Comparison of ENCODE assay signal across 9 cellular contexts in genomic region chr11:65791719-65792213, GRCh38. TPM values are rescaled to one million over a fixed set of nuclear protein-coding genes. Genes with fewer than 3 reads are reported as not detected.
DNase-seq lines count a peak whose midpoint lies in the region; ATAC-seq, FAIRE-seq and TF ChIP-seq lines count a peak whose summit lies in the region.
"Had no signal": no experiment of that assay in that cellular context is flagged by ENCODE, and none has a peak within 500 bp of the region (broad histone marks: within the 10 kb centered on the region; RNA-seq: fewer than 3 reads in every experiment).

No MANE protein-coding gene starts in this region.

- H3K18ac ChIP-seq in H1 (ENCODE audit: extremely low read depth, low read length) = no peak overlapping the region

- H2AFZ ChIP-seq in H1 (ENCODE audit: low read length) = no peak overlapping the region

- no peak overlapping the region for H3K23ac ChIP-seq in H1 (ENCODE audit: insufficient read length)

- H3K4me3 ChIP-seq in H1 (ENCODE audit: extremely low read depth in 1 of 4, insufficient read depth in 2 of 4, low read depth in 3 of 4, low read length in 4 of 4) = no peak overlapping the region
- no peak overlapping the region for H3K4me3 ChIP-seq in stomach
- H3K4me3 ChIP-seq: heart left ventricle had no signal

- H4K5ac ChIP-seq in H1 (ENCODE audit: insufficient read length, low read depth, low read length) = no peak overlapping the region

- intact Hi-C loops in stomach (cut with DNase I; ENCODE audit: low total_unique reads) = no loop called here

- H2BK15ac ChIP-seq in H1 (ENCODE audit: low read length) = peak overlapping the region; percentile 12; the same call in 1 of the 2 replicates

- peak; percentile 91 for FAIRE-seq in GM18507 (lab: Jason Lieb, UNC)
- FAIRE-seq in H1 (lab: Jason Lieb, UNC) = no peak

- no peak overlapping the region for H3K4me2 ChIP-seq in H1 (ENCODE audit: insufficient read depth in 1 of 2, low read depth in 2 of 2, low read length in 2 of 2)

- H3K36me3 ChIP-seq in H1 (ENCODE audit: control insufficient read depth in 2 of 4, insufficient read depth in 4 of 4, low read length in 3 of 4) (peaks cover 0 to 3% (median 0%) of the 10 kb centered on the region in 4 experiments; a peak in 3 of 8 replicates), stomach (peaks cover 0 to 11% (median 0%) of the 10 kb centered on the region in 4 donors)
- H3K36me3 ChIP-seq: heart left ventricle had no signal

- no peaks in the 10 kb centered on the region for H4K20me1 ChIP-seq in H1 (replicated peaks in 1 of 2; ENCODE audit: control insufficient read depth in 1 of 2, insufficient read depth in 2 of 2, low read length in 2 of 2)

- no peak overlapping the region for H3K27ac ChIP-seq in H1 (ENCODE audit: low read depth, low read length)
- H3K27ac ChIP-seq in stomach = peak overlapping the region in 2 of 5 donors; percentile 8 to 42

- DNase-seq in GM18507 (ENCODE audit: extremely low spot score, insufficient read length, low read depth) = peak; percentile 69
- peak; percentile 53 for DNase-seq in RPMI7951 (ENCODE audit: low read depth)
- DNase-seq in H1 (ENCODE audit: low read depth in 1 of 2, low spot score in 2 of 2) = no peak
- peak; percentile 62 for DNase-seq in stomach
- no peak for DNase-seq in NCI-H1436 treated with DMSO at 0.1 percent for 48 hours (lab: John Stamatoyannopoulos, UW)

- no peaks in the 10 kb centered on the region for H3K79me2 ChIP-seq in H1 (ENCODE audit: control insufficient read depth in 1 of 2, insufficient read depth in 2 of 2, low read length in 2 of 2)

- H4K8ac ChIP-seq in H1 (ENCODE audit: extremely low read depth, insufficient read depth, low read length) = no peak overlapping the region

- peaks cover 14 to 25% (median 22%) of the 10 kb centered on the region in 4 experiments for H3K4me1 ChIP-seq in H1 (replicated peaks in 1 of 4; ENCODE audit: control insufficient read depth in 3 of 4, insufficient read depth in 4 of 4, low read length in 3 of 4)
- peaks cover 22 to 68% (median 68%) of the 10 kb centered on the region in 4 donors for H3K4me1 ChIP-seq in stomach

- H3K23me2 ChIP-seq in H1 (ENCODE audit: low read depth, low read length) = peaks cover 9% of the 10 kb centered on the region; the same call in 1 of the 2 replicates

- no peak overlapping the region for H3K14ac ChIP-seq in H1 (ENCODE audit: insufficient read length)

- POLR2A ChIA-PET in H1 (lab: Charles Lee; ENCODE audit: partially characterized antibody) = interaction anchor here (1.1 to 2.2 kb wide), 5 partner anchors 9 to 71 kb away, joined by 3 to 8 read pairs (median 5); partner anchors contain the start of genes CFL1 and RNASEH2C

- peak overlapping the region; percentile 29 for H4K91ac ChIP-seq in H1 (replicated peaks; ENCODE audit: insufficient read length, low read length)

- H3K9me3 ChIP-seq in H1 (ENCODE audit: insufficient read depth in 2 of 2, low read depth in 1 of 2, low read length in 1 of 2) = no peaks in the 10 kb centered on the region
- no peaks in the 10 kb centered on the region for H3K9me3 ChIP-seq in stomach
- H3K9me3 ChIP-seq: heart left ventricle had no signal

- TF ChIP-seq EP300 in H1 (IDR thresholded peaks at IDR 0.05; ENCODE audit: borderline replicate concordance in 1 of 2, low read depth in 2 of 2, low read length in 2 of 2) (no peak), stomach (IDR thresholded peaks at IDR 0.05) (no peak)

- H2AK5ac ChIP-seq in H1 (ENCODE audit: low read depth, low read length) = peak overlapping the region; percentile 72; the same call in 1 of the 2 replicates

- H3K4ac ChIP-seq in H1 (replicated peaks; ENCODE audit: insufficient read length, low read depth, low read length) = no peak overlapping the region

- ATAC-seq in HG02642 (IDR thresholded peaks at IDR 0.05; ENCODE audit: poor library complexity, unreplicated experiment) = peak; percentile 76
- no peak for ATAC-seq in HG02852 (IDR thresholded peaks at IDR 0.05; ENCODE audit: unreplicated experiment)
- no peak for ATAC-seq in HG03280 (IDR thresholded peaks at IDR 0.05; ENCODE audit: unreplicated experiment)

- no peak for TF ChIP-seq RAD21 in H1 (IDR thresholded peaks at IDR 0.05 in 1 of 2, conservative IDR thresholded peaks at IDR 0.05 in 1 of 2; ENCODE audit: low read depth in 2 of 2, low read length in 2 of 2)

- no peak for TF ChIP-seq POLR2A in H1 (IDR thresholded peaks at IDR 0.05; ENCODE audit: control extremely low read depth in 1 of 2, low read depth in 2 of 2, low read length in 2 of 2)
- TF ChIP-seq POLR2A in stomach (IDR thresholded peaks at IDR 0.05) = no peak

- peak overlapping the region; percentile 87; the same call in 1 of the 2 replicates for H2BK12ac ChIP-seq in H1 (ENCODE audit: low read depth, low read length)

- H2BK5ac ChIP-seq in H1 (ENCODE audit: low read depth, low read length) = no peak overlapping the region; the same call in 1 of the 2 replicates

- H2BK120ac ChIP-seq in H1 (replicated peaks; ENCODE audit: low read depth, low read length) = no peak overlapping the region

- H3K56ac ChIP-seq in H1 (replicated peaks; ENCODE audit: insufficient read length, low read depth, low read length) = no peak overlapping the region

- H3K27me3 ChIP-seq in H1 (replicated peaks in 1 of 4; ENCODE audit: control insufficient read depth in 3 of 4, extremely low read depth in 1 of 4, insufficient read depth in 3 of 4, low read length in 3 of 4) (peaks cover 5 to 22% (median 18%) of the 10 kb centered on the region in 4 experiments), stomach (peaks cover 12 to 50% (median 21%) of the 10 kb centered on the region in 3 donors)

- CTCF ChIA-PET in H1 (lab: Charles Lee; ENCODE audit: partially characterized antibody) = interaction anchor here (1.2 to 12.7 kb wide), 11 partner anchors 8 to 68 kb away, joined by 3 to 128 read pairs (median 6); partner anchors contain the start of gene AP5B1

- 91% methylated on average over 13 of the region's 13 CpGs; no CpG with 5 or more reads in 1 of the 2 experiments for WGBS in H1 (ENCODE audit: extremely low coverage in 1 of 2, insufficient coverage in 1 of 2, insufficient read length in 1 of 2, insufficient replicate concordance in 2 of 2, low coverage in 1 of 2, low lambda C conversion rate in 2 of 2, missing lambda C conversion rate in 1 of 2), 2 experiments
- 19 to 68% (median 45%) methylated on average over 8 to 13 of the region's 13 CpGs for WGBS in stomach, 5 donors

- H2BK20ac ChIP-seq in H1 (ENCODE audit: low read length) = no peak overlapping the region

- 0 out of 2 replicates have a peak, but pooled peaks cover 3% of the 10 kb centered on the region for H3K79me1 ChIP-seq in H1 (ENCODE audit: low read depth, low read length)

- no peak for TF ChIP-seq CTCF in H1 (IDR thresholded peaks at IDR 0.05; ENCODE audit: control extremely low read depth in 1 of 3, insufficient read depth in 1 of 3, low read depth in 1 of 3, low read length in 3 of 3)
- no peak for TF ChIP-seq CTCF in stomach (IDR thresholded peaks at IDR 0.05)

- no peak overlapping the region for H3K9ac ChIP-seq in H1 (replicated peaks in 1 of 4; ENCODE audit: extremely low read depth in 1 of 4, low read depth in 3 of 4, low read length in 3 of 4)

TF ChIP-seq in H1, 55 proteins besides CTCF, POLR2A, EP300 and RAD21 (continues in another document):
- no peak for TF ChIP-seq JUN (IDR thresholded peaks at IDR 0.05; ENCODE audit: low read depth, low read length)
- TF ChIP-seq BCL11A (IDR thresholded peaks at IDR 0.05; ENCODE audit: low read depth in 2 of 2, low read length in 2 of 2) = no peak
- TF ChIP-seq HDAC2 (IDR thresholded peaks at IDR 0.05; ENCODE audit: borderline replicate concordance in 1 of 2, low read depth in 2 of 2, low read length in 2 of 2) = no peak

RNA-seq across cellular contexts. Expression of gene OVOL1, which starts 4.9 kb away (rescaled TPM):
- not detected in 2 replicates for total RNA-seq in RPMI7951 (2014; rRNA removed; shearing (Covaris generic))
- total RNA-seq in H1 (2021; fragmentation: NEBNext Ultra II Directional; extraction: Animal tissue kit (Norgen Biotek cat#: 25700)) = 3.3 and 3.4 TPM in 2 replicates
- polyA plus RNA-seq in H1 (2011; rRNA removed) (2.6 and 3.3 TPM in 2 replicates), stomach (1 to 10 TPM in 2 of 3 donors, under 1 TPM in 1; 0.92 to 7.8 (median 1.3) TPM)
- 2.5 TPM for polyA plus RNA-seq in H1 (2011; cell fraction: cytosol; rRNA removed)
- 3.3 TPM for polyA plus RNA-seq in H1 (2011; cell fraction: nucleus; rRNA removed)
- polyA plus RNA-seq in H1 (2012, experiment 1 of 2) = 2.3 to 2.6 TPM (median 2.5 TPM) in 4 replicates
- 3.8 TPM for polyA plus RNA-seq in H1 (2012, experiment 2 of 2)
- polyA plus RNA-seq in H1 (2013, experiment 1 of 2) = 1.8 TPM
- 2.2 TPM for polyA plus RNA-seq in H1 (2013, experiment 2 of 2)
- 2.9 TPM in 2 replicates for polyA minus RNA-seq in H1 (2011; rRNA and poly(A)+ RNA removed)
- 1.4 TPM for polyA minus RNA-seq in H1 (2011; cell fraction: cytosol; rRNA and poly(A)+ RNA removed)
- polyA minus RNA-seq in H1 (2011; cell fraction: nucleus; rRNA and poly(A)+ RNA removed) = 2.0 TPM
- total RNA-seq in stomach = 100 to 1,000 TPM in 1 of 5 donors, 10 to 100 TPM in 1, 1 to 10 TPM in 2, not detected in 1; 1.2 to 120 (median 9.9) TPM
- total RNA-seq: heart left ventricle had no signal
- polyA plus RNA-seq: heart left ventricle had no signal

RNA-seq across cellular contexts. Expression of gene AP5B1, which starts 11.0 kb away (rescaled TPM):
- 4.2 and 6.7 TPM in 2 replicates for total RNA-seq in RPMI7951 (2014; rRNA removed; shearing (Covaris generic))
- 9.9 and 10.0 TPM in 2 replicates for total RNA-seq in H1 (2021; fragmentation: NEBNext Ultra II Directional; extraction: Animal tissue kit (Norgen Biotek cat#: 25700))
- polyA plus RNA-seq in H1 (2011; rRNA removed) (7.6 and 10.3 TPM in 2 replicates), stomach (1 to 10 TPM; 3.6 to 5.1 (median 3.7) TPM)
- 6.2 TPM for polyA plus RNA-seq in H1 (2011; cell fraction: cytosol; rRNA removed)
- 12.5 TPM for polyA plus RNA-seq in H1 (2011; cell fraction: nucleus; rRNA removed)
- 5.0 to 7.0 TPM (median 6.4 TPM) in 4 replicates for polyA plus RNA-seq in H1 (2012, experiment 1 of 2)
- polyA plus RNA-seq in H1 (2012, experiment 2 of 2) = 6.4 TPM
- 4.2 TPM for polyA plus RNA-seq in H1 (2013, experiment 1 of 2)
- 4.2 TPM for polyA plus RNA-seq in H1 (2013, experiment 2 of 2)
- polyA minus RNA-seq in H1 (2011; rRNA and poly(A)+ RNA removed) = 8.5 and 8.6 TPM in 2 replicates
- polyA minus RNA-seq in H1 (2011; cell fraction: cytosol; rRNA and poly(A)+ RNA removed) = 9.2 TPM
- polyA minus RNA-seq in H1 (2011; cell fraction: nucleus; rRNA and poly(A)+ RNA removed) = 10.7 TPM
- 10 to 100 TPM in 4 of 5 donors, 1 to 10 TPM in 1; 7.3 to 44.9 (median 19.6) TPM for total RNA-seq in stomach

RNA-seq across cellular contexts. Expression of gene SNX32, which starts 42.0 kb away (rescaled TPM):
- 0.20 TPM in 1 of 2 replicates, not detected in the other for total RNA-seq in RPMI7951 (2014; rRNA removed; shearing (Covaris generic))
- 1.1 and 2.2 TPM in 2 replicates for total RNA-seq in H1 (2021; fragmentation: NEBNext Ultra II Directional; extraction: Animal tissue kit (Norgen Biotek cat#: 25700))
- polyA plus RNA-seq in H1 (2011; rRNA removed) (0.76 and 1.4 TPM in 2 replicates), stomach (under 1 TPM; 0.25 to 0.90 (median 0.61) TPM)
- 0.96 TPM for polyA plus RNA-seq in H1 (2011; cell fraction: cytosol; rRNA removed)
- polyA plus RNA-seq in H1 (2011; cell fraction: nucleus; rRNA removed) = 7.1 TPM
- polyA plus RNA-seq in H1 (2012, experiment 1 of 2) = 1.2 to 2.6 TPM (median 2.2 TPM) in 4 replicates
- 1.2 TPM for polyA plus RNA-seq in H1 (2012, experiment 2 of 2)
- 0.61 TPM for polyA plus RNA-seq in H1 (2013, experiment 1 of 2)
- polyA plus RNA-seq in H1 (2013, experiment 2 of 2) = 0.57 TPM
- 0.54 and 1.1 TPM in 2 replicates for polyA minus RNA-seq in H1 (2011; rRNA and poly(A)+ RNA removed)
- not detected for polyA minus RNA-seq in H1 (2011; cell fraction: cytosol; rRNA and poly(A)+ RNA removed)
- polyA minus RNA-seq in H1 (2011; cell fraction: nucleus; rRNA and poly(A)+ RNA removed) = 1.6 TPM
- 1 to 10 TPM in 2 of 5 donors, under 1 TPM in 1, not detected in 2; 0.29 to 1.4 (median 1.3) TPM for total RNA-seq in stomach

Comparison
In these comparisons a context has a peak if more than half of its experiments do, and no peak if none do; other contexts are left out.
1. DNase-seq: peak in GM18507 (single experiment), RPMI7951 (single experiment) and stomach (single experiment); none in H1 (0 of 2) and NCI-H1436 treated with DMSO at 0.1 percent for 48 hours (single experiment).